8 cellular contexts compared by ENCODE assay signal in genomic region chr5:139131062-139131856, GRCh38.
DNase-seq lines count a peak whose midpoint lies in the region; ATAC-seq, FAIRE-seq and TF ChIP-seq lines count a peak whose summit lies in the region.

No MANE protein-coding gene starts in this region.

- ATAC-seq in left cardiac atrium (peak; percentile 67 to 80), GM21529 (IDR thresholded peaks at IDR 0.05; ENCODE audit: unreplicated experiment) (no peak), HG03432 (IDR thresholded peaks at IDR 0.05; ENCODE audit: unreplicated experiment) (no peak)

- DNase-seq in C1 segment of cervical spinal cord (lab: John Stamatoyannopoulos, UW) (peak in 11 of 14 donors; percentile 38 to 94 (median 62)), RPMI7951 (ENCODE audit: low read depth) (peak; percentile 20), left cardiac atrium (peak; percentile 56), posterior cingulate gyrus (peak; percentile 46 to 96 (median 68)), GM19239 (ENCODE audit: insufficient read length, low spot score) (no peak), GM20000 (ENCODE audit: low spot score) (no peak)

- no peak for FAIRE-seq in GM19239 (lab: Jason Lieb, UNC)

- no peak for TF ChIP-seq CTCF in GM20000 (IDR thresholded peaks at IDR 0.05; ENCODE audit: extremely low read depth, missing control alignments)

- intact Hi-C loops in left cardiac atrium (cut with DNase I) (no loop called here), posterior cingulate gyrus (cut with DNase I) (loop anchor here (10.0 kb wide), 2 partner anchors 64 to 156 kb away; partner anchors contain the start of gene SIL1)

Comparison
In these comparisons a context has a peak if more than half of its experiments do, and no peak if none do; other contexts are left out.
1. DNase-seq: peak in C1 segment of cervical spinal cord (11 of 14), RPMI7951 (single experiment), left cardiac atrium (single experiment) and posterior cingulate gyrus (10 of 10); none in GM19239 (single experiment) and GM20000 (single experiment).
2. ATAC-seq: peak in left cardiac atrium (2 of 2); none in GM21529 (single experiment) and HG03432 (single experiment).